Comparison of ENCODE assay signal across 16 cellular contexts in genomic region chr16:78353610-78354009, GRCh38.
"Had no signal": no experiment of that assay in that cellular context is flagged by ENCODE, and none has a peak within 500 bp of the region (broad histone marks: within the 10 kb centered on the region; RNA-seq: fewer than 3 reads in every experiment).

No MANE protein-coding gene starts in this region.

- ATAC-seq: activated naive CD4-positive, alpha-beta T cell treated with anti-CD3 and anti-CD28 coated beads, Interleukin-2, amount 50 U/mL, for 72 hours; left lobe of liver; natural killer cell treated with Interleukin-12 subunit alpha and Interleukin-12 subunit beta and Interleukin-15 and Interleukin-18, amount 100 ng/mL, for 72 hours; stimulated activated memory B cell treated with anti-CD40 and anti-IgM and Interleukin-4, amounts not matched to agents 10 μg/mL and 1 μg/mL and 100 μg/mL, for 72 hours had no signal

- H3K4me3 ChIP-seq: right lobe of liver, tibial nerve, vagina had no signal

- DNase-seq: activated CD4-positive, alpha-beta T cell treated with anti-CD3 and anti-CD28 coated beads, Interleukin-2, amount 50 U/mL, for 1 hour; amniotic stem cell; cortex of kidney; effector memory CD4-positive, alpha-beta T cell; hypothalamus; immature natural killer cell; mammary epithelial cell; nucleus accumbens; right lobe of liver; stimulated activated CD4-positive, alpha-beta T cell treated with anti-CD3 and anti-CD28 coated beads, Interleukin-1b, Interleukin-23, amount 100 ng/mL, for 48 hours had no signal
